Comparison of ENCODE assay signal across 21 cellular contexts in the genomic region with DNA sequence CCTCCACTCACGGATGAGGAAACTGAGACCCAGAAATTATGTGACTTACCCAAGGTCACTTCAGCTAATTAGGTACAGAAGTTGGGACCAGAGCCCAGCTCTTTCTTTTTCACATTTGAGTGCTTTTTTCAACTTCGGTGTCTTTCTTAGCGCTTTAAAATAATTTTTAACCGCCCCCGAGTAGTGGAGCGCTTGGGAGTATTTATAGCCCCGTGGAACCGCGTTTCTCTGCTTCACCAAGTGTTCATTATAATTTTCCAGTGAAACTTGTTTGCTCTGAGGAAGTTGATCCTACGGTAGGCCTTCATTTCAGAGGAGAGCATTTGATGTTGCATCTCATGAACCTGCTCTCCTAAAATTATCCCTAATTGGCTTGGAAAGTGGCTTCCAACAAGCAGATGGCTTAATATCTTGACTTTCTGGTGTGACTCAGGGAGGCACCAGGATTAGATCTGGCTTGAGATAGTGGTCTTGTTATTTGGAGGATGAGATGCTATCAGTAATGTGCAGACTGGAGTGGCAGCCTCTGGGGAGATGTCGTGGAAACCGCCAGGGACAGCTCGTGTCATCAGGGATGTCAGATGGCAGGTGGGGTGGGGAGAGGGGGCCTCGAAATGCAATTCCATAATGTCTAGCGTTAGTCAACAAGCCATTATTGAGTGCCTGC.
"Had no signal": no experiment of that assay in that cellular context is flagged by ENCODE, and none has a peak within 500 bp of the region (broad histone marks: within the 10 kb centered on the region; RNA-seq: fewer than 3 reads in every experiment).

No MANE protein-coding gene starts in this region.

- H3K27me3 ChIP-seq: right lobe of liver, tibial nerve had no signal

- DNase-seq: activated CD4-positive, alpha-beta memory T cell treated with anti-CD3 and anti-CD28 coated beads, Interleukin-2, amount 10 ng/mL, durations not matched to agents 7 days and 5 days; activated CD4-positive, alpha-beta T cell treated with anti-CD3 and anti-CD28 coated beads for 48 hours; activated effector memory CD4-positive, alpha-beta T cell treated with anti-CD3 and anti-CD28 coated beads, Interleukin-2, amount 50 U/mL, for 16 hours; activated naive CD4-positive, alpha-beta T cell treated with anti-CD3 and anti-CD28 coated beads, Interleukin-2, amount 10 ng/mL, durations not matched to agents 7 days and 5 days; activated T-cell treated with anti-CD3 and anti-CD28 coated beads, Interleukin-2, amount 50 U/mL, for 72 hours; cerebellar nuclear complex; hypothalamus; left ventricle myocardium inferior; mammary epithelial cell; midbrain; natural killer cell; right lobe of liver; small intestine; stimulated activated CD4-positive, alpha-beta T cell treated with anti-CD3 and anti-CD28 coated beads, Interleukin-2, amount 100 ng/mL, for 24 hours; stomach had no signal

- H3K27ac ChIP-seq: coronary artery, esophagus muscularis mucosa, left ventricle myocardium inferior, parathyroid adenoma, right lobe of liver, stomach, suprapubic skin, tibial nerve had no signal

- H3K27me3 Mint-ChIP-seq: activated CD4-positive, alpha-beta memory T cell treated with anti-CD3 and anti-CD28 coated beads, Interleukin-2, amount 10 ng/mL, durations not matched to agents 7 days and 5 days; activated naive CD4-positive, alpha-beta T cell treated with anti-CD3 and anti-CD28 coated beads, Interleukin-2, amount 10 ng/mL, durations not matched to agents 7 days and 5 days had no signal

- H3K4me1 ChIP-seq: esophagus muscularis mucosa, left ventricle myocardium inferior, parathyroid adenoma, stomach, suprapubic skin, tibial nerve had no signal

- H3K9me3 ChIP-seq: esophagus muscularis mucosa, left ventricle myocardium inferior, right lobe of liver, stomach, suprapubic skin had no signal

- H3K79me2 ChIP-seq: parathyroid adenoma had no signal

- H3K36me3 ChIP-seq: esophagus muscularis mucosa, left ventricle myocardium inferior, right lobe of liver, stomach, suprapubic skin, tibial nerve had no signal

- H3K9ac ChIP-seq: parathyroid adenoma had no signal

- H2AFZ ChIP-seq: parathyroid adenoma had no signal

- H3K9me3 Mint-ChIP-seq: natural killer cell; stimulated activated effector memory CD8-positive, alpha-beta T cell treated with anti-CD3 and anti-CD28 coated beads, Interleukin-12 subunit alpha, Interleukin-12 subunit beta, amount 100 ng/mL, for 72 hours had no signal

- H3K27ac Mint-ChIP-seq: activated CD4-positive, alpha-beta memory T cell treated with anti-CD3 and anti-CD28 coated beads, Interleukin-2, amount 10 ng/mL, durations not matched to agents 7 days and 5 days; activated naive CD4-positive, alpha-beta T cell treated with anti-CD3 and anti-CD28 coated beads, Interleukin-2, amount 10 ng/mL, durations not matched to agents 7 days and 5 days; activated T-cell treated with anti-CD3 and anti-CD28 coated beads, Interleukin-2, amount 50 U/mL, for 72 hours; natural killer cell; stimulated activated effector memory CD8-positive, alpha-beta T cell treated with anti-CD3 and anti-CD28 coated beads, Interleukin-12 subunit alpha, Interleukin-12 subunit beta, amount 100 ng/mL, for 72 hours had no signal

- H3K4me3 Mint-ChIP-seq: activated CD4-positive, alpha-beta memory T cell treated with anti-CD3 and anti-CD28 coated beads, Interleukin-2, amount 10 ng/mL, durations not matched to agents 7 days and 5 days; activated naive CD4-positive, alpha-beta T cell treated with anti-CD3 and anti-CD28 coated beads, Interleukin-2, amount 10 ng/mL, durations not matched to agents 7 days and 5 days; activated T-cell treated with anti-CD3 and anti-CD28 coated beads, Interleukin-2, amount 50 U/mL, for 72 hours; natural killer cell; stimulated activated effector memory CD8-positive, alpha-beta T cell treated with anti-CD3 and anti-CD28 coated beads, Interleukin-12 subunit alpha, Interleukin-12 subunit beta, amount 100 ng/mL, for 72 hours had no signal

- H3K36me3 Mint-ChIP-seq: activated naive CD4-positive, alpha-beta T cell treated with anti-CD3 and anti-CD28 coated beads, Interleukin-2, amount 10 ng/mL, durations not matched to agents 7 days and 5 days; natural killer cell; stimulated activated effector memory CD8-positive, alpha-beta T cell treated with anti-CD3 and anti-CD28 coated beads, Interleukin-12 subunit alpha, Interleukin-12 subunit beta, amount 100 ng/mL, for 72 hours had no signal

- ATAC-seq: activated T-cell treated with anti-CD3 and anti-CD28 coated beads, Interleukin-2, amount 50 U/mL, for 72 hours; natural killer cell; stimulated activated effector memory CD8-positive, alpha-beta T cell treated with anti-CD3 and anti-CD28 coated beads, Interleukin-12 subunit alpha, Interleukin-12 subunit beta, amount 100 ng/mL, for 72 hours had no signal

- H3K4me1 Mint-ChIP-seq: activated CD4-positive, alpha-beta memory T cell treated with anti-CD3 and anti-CD28 coated beads, Interleukin-2, amount 10 ng/mL, durations not matched to agents 7 days and 5 days; activated naive CD4-positive, alpha-beta T cell treated with anti-CD3 and anti-CD28 coated beads, Interleukin-2, amount 10 ng/mL, durations not matched to agents 7 days and 5 days; natural killer cell; stimulated activated effector memory CD8-positive, alpha-beta T cell treated with anti-CD3 and anti-CD28 coated beads, Interleukin-12 subunit alpha, Interleukin-12 subunit beta, amount 100 ng/mL, for 72 hours had no signal

- H3K4me3 ChIP-seq: coronary artery, esophagus muscularis mucosa, left ventricle myocardium inferior, right lobe of liver, stomach, suprapubic skin, tibial nerve had no signal
